In genomic region chr4:140149851-140150635, GRCh38 we compare ENCODE assay signal across 8 cellular contexts. TPM values are rescaled to one million over a fixed set of nuclear protein-coding genes. Genes with fewer than 3 reads are reported as not detected.
DNase-seq lines count a peak whose midpoint lies in the region; ATAC-seq and TF ChIP-seq lines count a peak whose summit lies in the region.

No MANE protein-coding gene starts in this region.

- TF ChIP-seq POLR2A in esophagus squamous epithelium (IDR thresholded peaks at IDR 0.05) = no peak

- no peaks in the 10 kb centered on the region for H3K9me3 ChIP-seq in NT2/D1 (ENCODE audit: insufficient read depth, low read length)
- no peaks in the 10 kb centered on the region for H3K9me3 ChIP-seq in esophagus squamous epithelium
- no peaks in the 10 kb centered on the region for H3K9me3 ChIP-seq in muscle layer of duodenum (ENCODE audit: control insufficient read depth in 1 of 2, low read length in 2 of 2)

- peak; percentile 35 for DNase-seq in CD1c-positive myeloid dendritic cell (ENCODE audit: extremely low spot score)
- DNase-seq in NT2/D1 (ENCODE audit: low read depth, low spot score) = no peak
- peak; percentile 52 for DNase-seq in activated T-helper 1 cell treated with anti-CD3 and anti-CD28 coated beads, Interleukin-12 subunit alpha, Interleukin-12 subunit beta, Interleukin-2, Interleukin-4 antibody, amounts not matched to agents 30 ng/mL and 10 ng/mL and 1 ng/mL, durations not matched to agents 14 hours and 24 hours and 36 hours (ENCODE audit: low spot score)
- DNase-seq in esophagus squamous epithelium (lab: John Stamatoyannopoulos, UW) = no peak
- DNase-seq in stimulated activated naive CD4-positive, alpha-beta T cell (lab: John Stamatoyannopoulos, UW) = peak; percentile 52 to 86 (median 70)
- no peak for DNase-seq in GM19240 (ENCODE audit: insufficient read length, low spot score)

- no peaks in the 10 kb centered on the region for H3K36me3 Mint-ChIP-seq in activated T-helper 1 cell treated with anti-CD3 and anti-CD28 coated beads, Interleukin-12 subunit alpha, Interleukin-12 subunit beta, Interleukin-2, Interleukin-4 antibody, amounts not matched to agents 30 ng/mL and 10 ng/mL and 1 ng/mL, durations not matched to agents 14 hours and 24 hours and 36 hours (ENCODE audit: low read depth)

- WGBS in esophagus squamous epithelium, 2 donors = 1% methylated on average over 10 to 17 of the region's 20 CpGs

- peak overlapping the region; percentile 94 to 99 (median 96) for H3K27ac ChIP-seq in esophagus squamous epithelium
- peak overlapping the region; percentile 93 for H3K27ac ChIP-seq in muscle layer of duodenum (ENCODE audit: low read length)

- peak in 4 of 6 experiments; percentile 15 to 45 (median 34) for TF ChIP-seq CTCF in esophagus squamous epithelium (IDR thresholded peaks at IDR 0.05)

- peak overlapping the region; percentile 85 for H3K4me3 Mint-ChIP-seq in activated T-helper 1 cell treated with anti-CD3 and anti-CD28 coated beads, Interleukin-12 subunit alpha, Interleukin-12 subunit beta, Interleukin-2, Interleukin-4 antibody, amounts not matched to agents 30 ng/mL and 10 ng/mL and 1 ng/mL, durations not matched to agents 14 hours and 24 hours and 36 hours

- H3K27me3 ChIP-seq in NT2/D1 (ENCODE audit: insufficient read depth, insufficient read length) = peaks cover 17% of the 10 kb centered on the region
- no peaks in the 10 kb centered on the region for H3K27me3 ChIP-seq in esophagus squamous epithelium
- no peaks in the 10 kb centered on the region for H3K27me3 ChIP-seq in muscle layer of duodenum (ENCODE audit: low read depth, low read length)

- no peaks in the 10 kb centered on the region for H3K36me3 ChIP-seq in NT2/D1 (ENCODE audit: insufficient read depth, insufficient read length, low read length)
- no peaks in the 10 kb centered on the region for H3K36me3 ChIP-seq in esophagus squamous epithelium
- H3K36me3 ChIP-seq in muscle layer of duodenum (ENCODE audit: control insufficient read depth in 1 of 2, insufficient read depth in 2 of 2, low read length in 2 of 2) = no peaks in the 10 kb centered on the region

- no peaks in the 10 kb centered on the region for H3K9me3 Mint-ChIP-seq in activated T-helper 1 cell treated with anti-CD3 and anti-CD28 coated beads, Interleukin-12 subunit alpha, Interleukin-12 subunit beta, Interleukin-2, Interleukin-4 antibody, amounts not matched to agents 30 ng/mL and 10 ng/mL and 1 ng/mL, durations not matched to agents 14 hours and 24 hours and 36 hours

- H3K27ac Mint-ChIP-seq in activated T-helper 1 cell treated with anti-CD3 and anti-CD28 coated beads, Interleukin-12 subunit alpha, Interleukin-12 subunit beta, Interleukin-2, Interleukin-4 antibody, amounts not matched to agents 30 ng/mL and 10 ng/mL and 1 ng/mL, durations not matched to agents 14 hours and 24 hours and 36 hours = peak overlapping the region; percentile 83

- intact Hi-C loops in activated T-helper 1 cell treated with anti-CD3 and anti-CD28 coated beads, Interleukin-12 subunit alpha, Interleukin-12 subunit beta, Interleukin-2, Interleukin-4 antibody, amounts not matched to agents 30 ng/mL and 10 ng/mL and 1 ng/mL, durations not matched to agents 14 hours and 24 hours and 36 hours (cut with micrococcal nuclease) = loop anchor here (1.0 to 10.0 kb wide), 10 partner anchors 33 to 885 kb away; partner anchors contain the start of genes ELMOD2 and SETD7
- intact Hi-C loops in esophagus squamous epithelium (cut with DNase I) = loop anchor here (5.0 kb wide), 2 partner anchors 98 to 102 kb away; no protein-coding TSS in a partner anchor

- peaks cover 72% of the 10 kb centered on the region for H3K27me3 Mint-ChIP-seq in activated T-helper 1 cell treated with anti-CD3 and anti-CD28 coated beads, Interleukin-12 subunit alpha, Interleukin-12 subunit beta, Interleukin-2, Interleukin-4 antibody, amounts not matched to agents 30 ng/mL and 10 ng/mL and 1 ng/mL, durations not matched to agents 14 hours and 24 hours and 36 hours (ENCODE audit: insufficient read depth)

- H3K4me3 ChIP-seq in NT2/D1 (ENCODE audit: insufficient read length, low read depth) (peak overlapping the region; percentile 71), esophagus squamous epithelium (peak overlapping the region; percentile 58 to 85 (median 80)), muscle layer of duodenum (ENCODE audit: low read depth in 1 of 2, low read length in 2 of 2) (peak overlapping the region; percentile 70 to 92)

- peaks cover 39% of the 10 kb centered on the region for H3K4me1 Mint-ChIP-seq in activated T-helper 1 cell treated with anti-CD3 and anti-CD28 coated beads, Interleukin-12 subunit alpha, Interleukin-12 subunit beta, Interleukin-2, Interleukin-4 antibody, amounts not matched to agents 30 ng/mL and 10 ng/mL and 1 ng/mL, durations not matched to agents 14 hours and 24 hours and 36 hours (ENCODE audit: low read depth)

- H3K9ac ChIP-seq in NT2/D1 (ENCODE audit: insufficient read length, low read depth) = peak overlapping the region; percentile 76

- ATAC-seq in HG03432 (IDR thresholded peaks at IDR 0.05; ENCODE audit: unreplicated experiment) = peak; percentile 31

- no peaks in the 10 kb centered on the region for H3K4me1 ChIP-seq in NT2/D1 (ENCODE audit: insufficient read depth, insufficient read length)
- H3K4me1 ChIP-seq in esophagus squamous epithelium = peaks cover 0 to 43% (median 5%) of the 10 kb centered on the region in 3 donors
- H3K4me1 ChIP-seq in muscle layer of duodenum (ENCODE audit: control insufficient read depth in 1 of 2, insufficient read depth in 2 of 2, low read length in 2 of 2) = no peaks in the 10 kb centered on the region

RNA-seq across cellular contexts. Expression of gene MAML3, which starts 3.9 kb away (rescaled TPM):
- total RNA-seq in activated T-helper 1 cell treated with anti-CD3 and anti-CD28 coated beads, Interleukin-12 subunit alpha, Interleukin-12 subunit beta, Interleukin-2, Interleukin-4 antibody, amounts not matched to agents 30 ng/mL and 10 ng/mL and 1 ng/mL, durations not matched to agents 14 hours and 24 hours and 36 hours = 0.32 and 0.47 TPM in 2 replicates
- 10 to 100 TPM in 2 of 4 donors, 1 to 10 TPM in 2; 6.9 to 14.2 (median 8.9) TPM for total RNA-seq in esophagus squamous epithelium

Comparison
In these comparisons a context has a peak if more than half of its experiments do, and no peak if none do; other contexts are left out.
1. DNase-seq: peak in CD1c-positive myeloid dendritic cell (single experiment), activated T-helper 1 cell treated with anti-CD3 and anti-CD28 coated beads, Interleukin-12 subunit alpha, Interleukin-12 subunit beta, Interleukin-2, Interleukin-4 antibody, amounts not matched to agents 30 ng/mL and 10 ng/mL and 1 ng/mL, durations not matched to agents 14 hours and 24 hours and 36 hours (single experiment) and stimulated activated naive CD4-positive, alpha-beta T cell (6 of 6); none in NT2/D1 (single experiment), esophagus squamous epithelium (single experiment) and GM19240 (single experiment).
2. Peak in every context shown above with its lines, with median percentiles within 50 percentile points of each other: H3K4me3 ChIP-seq.